Comparison of ENCODE assay signal across 1 cellular context in genomic region chr7:73683056-73683915, GRCh38.
TF ChIP-seq lines count a peak whose summit lies in the region.

BUD23 (plus strand) TSS chr7:73683597; CDS start chr7:73683626, 29 bp downstream.
DNAJC30 (minus strand) TSS chr7:73683453; CDS start chr7:73683423, 30 bp downstream.

TF ChIP-seq in K562, 482 proteins besides CTCF, POLR2A, EP300 and RAD21 (continued from another document and continues in another):
- peak; percentile 47 to 56; a peak in 1 of 4 replicates for TF ChIP-seq MAZ (CRISPR knock-in tag; conservative IDR thresholded peaks at IDR 0.05 in 1 of 2, IDR thresholded peaks at IDR 0.05 in 1 of 2)
- TF ChIP-seq KLF16 (IDR thresholded peaks at IDR 0.05), result no peak
- TF ChIP-seq CHD2 (IDR thresholded peaks at IDR 0.05; ENCODE audit: low read depth, low read length), result peak; percentile 62
- peak; percentile 81 for TF ChIP-seq TFAP4 (CRISPR knock-in tag; IDR thresholded peaks at IDR 0.05; ENCODE audit: borderline replicate concordance)
- TF ChIP-seq ZNF143 (CRISPR knock-in tag; IDR thresholded peaks at IDR 0.05), result no peak
- no peak for TF ChIP-seq ZNF444 (CRISPR knock-in tag; IDR thresholded peaks at IDR 0.05)
- TF ChIP-seq ATF3 (IDR thresholded peaks at IDR 0.05), result peak; percentile 36; the same call in 1 of the 2 replicates
- TF ChIP-seq ATF3 (CRISPR knock-in tag; conservative IDR thresholded peaks at IDR 0.05), result 0 out of 2 replicates have a peak, but pooled peaks have one; percentile 63
- TF ChIP-seq JUN (IDR thresholded peaks at IDR 0.05; ENCODE audit: borderline replicate concordance, low read depth, low read length), result peak; percentile 59
- 0 out of 2 replicates have a peak, but pooled peaks have one; percentile 78 for TF ChIP-seq JUN (CRISPR knock-in tag; IDR thresholded peaks at IDR 0.05; ENCODE audit: borderline replicate concordance)
- no peak for TF ChIP-seq TCF7L2 (IDR thresholded peaks at IDR 0.05; ENCODE audit: low read depth, low read length)
- TF ChIP-seq ELK1 (CRISPR knock-in tag; IDR thresholded peaks at IDR 0.05), result no peak
- TF ChIP-seq ETV1 (tag; conservative IDR thresholded peaks at IDR 0.05; ENCODE audit: low read depth), result no peak
- TF ChIP-seq GTF3C2 (IDR thresholded peaks at IDR 0.05; ENCODE audit: borderline replicate concordance, extremely low read depth, insufficient read length), result no peak
- no peak for TF ChIP-seq THRA (IDR thresholded peaks at IDR 0.05)
- TF ChIP-seq TRIM25 (IDR thresholded peaks at IDR 0.05; ENCODE audit: borderline replicate concordance), result no peak
- peak; percentile 58; the same call in 1 of the 2 replicates for TF ChIP-seq CREB3L1 (IDR thresholded peaks at IDR 0.05; ENCODE audit: borderline replicate concordance, low read depth)
- TF ChIP-seq L3MBTL2 (IDR thresholded peaks at IDR 0.05), result peak; percentile 92
- no peak for TF ChIP-seq HDAC8 (tag; IDR thresholded peaks at IDR 0.05)
- TF ChIP-seq PPARD (CRISPR knock-in tag; IDR thresholded peaks at IDR 0.05), result no peak
- peak; percentile 48; the same call in 1 of the 2 replicates for TF ChIP-seq NFIC (IDR thresholded peaks at IDR 0.05)
- TF ChIP-seq GTF2F1 (IDR thresholded peaks at IDR 0.05; ENCODE audit: low read depth, low read length), result no peak
- no peak for TF ChIP-seq PTBP1 (IDR thresholded peaks at IDR 0.05; ENCODE audit: low read depth, low read length)
- TF ChIP-seq ILK (tag; IDR thresholded peaks at IDR 0.05; ENCODE audit: borderline replicate concordance, low read depth), result no peak
- TF ChIP-seq HDAC3 (IDR thresholded peaks at IDR 0.05; ENCODE audit: borderline replicate concordance, partially characterized antibody), result no peak
- TF ChIP-seq POLR2B (IDR thresholded peaks at IDR 0.05; ENCODE audit: low read depth, partially characterized antibody), result peak; percentile 75
- TF ChIP-seq ZSCAN29 (IDR thresholded peaks at IDR 0.05), result no peak
- peak; percentile 56; the same call in 1 of the 2 replicates for TF ChIP-seq NR2C2 (CRISPR knock-in tag; IDR thresholded peaks at IDR 0.05)
- TF ChIP-seq NR2C2 (tag; IDR thresholded peaks at IDR 0.05), result 0 out of 2 replicates have a peak, but pooled peaks have one; percentile 34
- TF ChIP-seq NCOA6 (IDR thresholded peaks at IDR 0.05), result no peak
- no peak for TF ChIP-seq ZC3H8 (IDR thresholded peaks at IDR 0.05)
- no peak for TF ChIP-seq GATAD2A (IDR thresholded peaks at IDR 0.05)
- TF ChIP-seq MGA (IDR thresholded peaks at IDR 0.05), result peak; percentile 91
- TF ChIP-seq TOE1 (IDR thresholded peaks at IDR 0.05; ENCODE audit: borderline replicate concordance), result no peak
- no peak for TF ChIP-seq TOE1 (CRISPR knock-in tag; IDR thresholded peaks at IDR 0.05; ENCODE audit: borderline replicate concordance, low read depth)
- TF ChIP-seq ELF4 (CRISPR knock-in tag; IDR thresholded peaks at IDR 0.05), result no peak
- no peak for TF ChIP-seq KAT8 (IDR thresholded peaks at IDR 0.05; ENCODE audit: low read depth)
